Comparison of ENCODE assay signal across 16 cellular contexts in genomic region chr11:14886509-14886908, GRCh38.
"Had no signal": no experiment of that assay in that cellular context is flagged by ENCODE, and none has a peak within 500 bp of the region (broad histone marks: within the 10 kb centered on the region; RNA-seq: fewer than 3 reads in every experiment).

No MANE protein-coding gene starts in this region.

- H3K27me3 Mint-ChIP-seq: activated CD4-positive, alpha-beta memory T cell treated with anti-CD3 and anti-CD28 coated beads for 36 hours; central memory CD8-positive, alpha-beta T cell; stimulated activated naive CD8-positive, alpha-beta T cell treated with anti-CD3 and anti-CD28 coated beads, Interleukin-15, Interleukin-2, amounts not matched to agents 100 ng/mL and 50 ng/mL, for 24 hours had no signal

- H3K79me2 ChIP-seq: parathyroid adenoma had no signal

- FAIRE-seq: frontal cortex, TTC549 had no signal

- H3K4me3 ChIP-seq: coronary artery, suprapubic skin had no signal

- H3K27me3 ChIP-seq: brain microvascular endothelial cell, suprapubic skin had no signal

- DNase-seq: activated CD4-positive, alpha-beta memory T cell treated with anti-CD3 and anti-CD28 coated beads for 36 hours; activated naive CD4-positive, alpha-beta T cell treated with Interleukin-2 at 50 U/mL for 16 hours; aorta; brain microvascular endothelial cell; left ventricle myocardium superior; stimulated activated CD4-positive, alpha-beta T cell treated with anti-CD3 and anti-CD28 coated beads, Interleukin-12 subunit alpha, Interleukin-12 subunit beta, amount 100 ng/mL, for 4 hours; stimulated activated CD4-positive, alpha-beta T cell treated with anti-CD3 and anti-CD28 coated beads, Interleukin-2, amount 100 ng/mL, for 24 hours had no signal

- H2AFZ ChIP-seq: parathyroid adenoma had no signal

- H3K9me3 ChIP-seq: suprapubic skin had no signal

- ATAC-seq: left ventricle myocardium superior had no signal

- H3K4me3 Mint-ChIP-seq: activated CD4-positive, alpha-beta memory T cell treated with anti-CD3 and anti-CD28 coated beads for 36 hours; central memory CD8-positive, alpha-beta T cell; nephron; stimulated activated naive CD8-positive, alpha-beta T cell treated with anti-CD3 and anti-CD28 coated beads, Interleukin-15, Interleukin-2, amounts not matched to agents 100 ng/mL and 50 ng/mL, for 24 hours; T-helper 2 cell treated with Interferon-gamma antibody and Interleukin-4, amounts not matched to agents 5 μg/mL and 100 μg/mL, for 36 hours had no signal

- H3K36me3 ChIP-seq: brain microvascular endothelial cell had no signal

- H3K9me3 Mint-ChIP-seq: central memory CD8-positive, alpha-beta T cell had no signal

- H3K27ac Mint-ChIP-seq: activated CD4-positive, alpha-beta memory T cell treated with anti-CD3 and anti-CD28 coated beads for 36 hours; nephron; stimulated activated naive CD8-positive, alpha-beta T cell treated with anti-CD3 and anti-CD28 coated beads, Interleukin-15, Interleukin-2, amounts not matched to agents 100 ng/mL and 50 ng/mL, for 24 hours; T-helper 2 cell treated with Interferon-gamma antibody and Interleukin-4, amounts not matched to agents 5 μg/mL and 100 μg/mL, for 36 hours had no signal

- H3K27ac ChIP-seq: brain microvascular endothelial cell, coronary artery, parathyroid adenoma, suprapubic skin had no signal

- H3K9ac ChIP-seq: parathyroid adenoma had no signal

- H3K4me1 ChIP-seq: parathyroid adenoma had no signal
